ENCODE assay signal across 3 cellular contexts in genomic region chr1:34696230-34696629, GRCh38.
A peak's percentile ranks its signal among the peaks of the same experiment; 100 is the strongest.
TF ChIP-seq lines count a peak whose summit lies in the region.

No MANE protein-coding gene starts in this region.

TF ChIP-seq in SK-N-SH, 30 proteins besides CTCF, POLR2A, EP300 and RAD21:
- no peak for TF ChIP-seq GATA2 (CRISPR knock-in tag; IDR thresholded peaks at IDR 0.05)
- TF ChIP-seq RCOR1 (IDR thresholded peaks at IDR 0.05; ENCODE audit: low read length), result 0 out of 2 replicates have a peak, but pooled peaks have one; percentile 61
- peak; percentile 44; the same call in 1 of the 2 replicates for TF ChIP-seq MXI1 (IDR thresholded peaks at IDR 0.05; ENCODE audit: low read depth, low read length)
- TF ChIP-seq CHD2 (IDR thresholded peaks at IDR 0.05; ENCODE audit: low read length, partially characterized antibody), result peak; percentile 57
TF ChIP-seq in SK-N-SH: peak in this region for 3.

TF ChIP-seq in SK-N-SH treated with all-trans-retinoic acid at 6 μM for 48 hours, 23 proteins besides CTCF, POLR2A, EP300 and RAD21:
- no peak for TF ChIP-seq PPARA (CRISPR knock-in tag; IDR thresholded peaks at IDR 0.05; ENCODE audit: borderline replicate concordance)
- TF ChIP-seq TSHZ2 (CRISPR knock-in tag; IDR thresholded peaks at IDR 0.05), result no peak
- no peak for TF ChIP-seq RARB (CRISPR knock-in tag; IDR thresholded peaks at IDR 0.05)
- no peak for TF ChIP-seq TOX (CRISPR knock-in tag; IDR thresholded peaks at IDR 0.05; ENCODE audit: borderline replicate concordance)
- TF ChIP-seq, protein P1, sequence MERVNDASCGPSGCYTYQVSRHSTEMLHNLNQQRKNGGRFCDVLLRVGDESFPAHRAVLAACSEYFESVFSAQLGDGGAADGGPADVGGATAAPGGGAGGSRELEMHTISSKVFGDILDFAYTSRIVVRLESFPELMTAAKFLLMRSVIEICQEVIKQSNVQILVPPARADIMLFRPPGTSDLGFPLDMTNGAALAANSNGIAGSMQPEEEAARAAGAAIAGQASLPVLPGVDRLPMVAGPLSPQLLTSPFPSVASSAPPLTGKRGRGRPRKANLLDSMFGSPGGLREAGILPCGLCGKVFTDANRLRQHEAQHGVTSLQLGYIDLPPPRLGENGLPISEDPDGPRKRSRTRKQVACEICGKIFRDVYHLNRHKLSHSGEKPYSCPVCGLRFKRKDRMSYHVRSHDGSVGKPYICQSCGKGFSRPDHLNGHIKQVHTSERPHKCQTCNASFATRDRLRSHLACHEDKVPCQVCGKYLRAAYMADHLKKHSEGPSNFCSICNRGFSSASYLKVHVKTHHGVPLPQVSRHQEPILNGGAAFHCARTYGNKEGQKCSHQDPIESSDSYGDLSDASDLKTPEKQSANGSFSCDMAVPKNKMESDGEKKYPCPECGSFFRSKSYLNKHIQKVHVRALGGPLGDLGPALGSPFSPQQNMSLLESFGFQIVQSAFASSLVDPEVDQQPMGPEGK (CRISPR knock-in tag; IDR thresholded peaks at IDR 0.05; ENCODE audit: borderline replicate concordance), result no peak
- no peak for TF ChIP-seq ZNF565 (CRISPR knock-in tag; conservative IDR thresholded peaks at IDR 0.05; ENCODE audit: low read depth)
- no peak for TF ChIP-seq ESRRG (CRISPR knock-in tag; IDR thresholded peaks at IDR 0.05)
- no peak for TF ChIP-seq ZFP30 (CRISPR knock-in tag; IDR thresholded peaks at IDR 0.05)
- TF ChIP-seq, protein P2, sequence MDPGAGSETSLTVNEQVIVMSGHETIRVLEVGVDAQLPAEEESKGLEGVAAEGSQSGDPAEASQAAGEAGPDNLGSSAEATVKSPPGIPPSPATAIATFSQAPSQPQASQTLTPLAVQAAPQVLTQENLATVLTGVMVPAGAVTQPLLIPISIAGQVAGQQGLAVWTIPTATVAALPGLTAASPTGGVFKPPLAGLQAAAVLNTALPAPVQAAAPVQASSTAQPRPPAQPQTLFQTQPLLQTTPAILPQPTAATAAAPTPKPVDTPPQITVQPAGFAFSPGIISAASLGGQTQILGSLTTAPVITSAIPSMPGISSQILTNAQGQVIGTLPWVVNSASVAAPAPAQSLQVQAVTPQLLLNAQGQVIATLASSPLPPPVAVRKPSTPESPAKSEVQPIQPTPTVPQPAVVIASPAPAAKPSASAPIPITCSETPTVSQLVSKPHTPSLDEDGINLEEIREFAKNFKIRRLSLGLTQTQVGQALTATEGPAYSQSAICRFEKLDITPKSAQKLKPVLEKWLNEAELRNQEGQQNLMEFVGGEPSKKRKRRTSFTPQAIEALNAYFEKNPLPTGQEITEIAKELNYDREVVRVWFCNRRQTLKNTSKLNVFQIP (CRISPR knock-in tag; IDR thresholded peaks at IDR 0.05; ENCODE audit: borderline replicate concordance, low read depth), result no peak
- TF ChIP-seq CSDC2 (CRISPR knock-in tag; IDR thresholded peaks at IDR 0.05), result no peak
- TF ChIP-seq TCF4 (CRISPR knock-in tag; IDR thresholded peaks at IDR 0.05; ENCODE audit: borderline replicate concordance), result no peak
- TF ChIP-seq, protein P3, sequence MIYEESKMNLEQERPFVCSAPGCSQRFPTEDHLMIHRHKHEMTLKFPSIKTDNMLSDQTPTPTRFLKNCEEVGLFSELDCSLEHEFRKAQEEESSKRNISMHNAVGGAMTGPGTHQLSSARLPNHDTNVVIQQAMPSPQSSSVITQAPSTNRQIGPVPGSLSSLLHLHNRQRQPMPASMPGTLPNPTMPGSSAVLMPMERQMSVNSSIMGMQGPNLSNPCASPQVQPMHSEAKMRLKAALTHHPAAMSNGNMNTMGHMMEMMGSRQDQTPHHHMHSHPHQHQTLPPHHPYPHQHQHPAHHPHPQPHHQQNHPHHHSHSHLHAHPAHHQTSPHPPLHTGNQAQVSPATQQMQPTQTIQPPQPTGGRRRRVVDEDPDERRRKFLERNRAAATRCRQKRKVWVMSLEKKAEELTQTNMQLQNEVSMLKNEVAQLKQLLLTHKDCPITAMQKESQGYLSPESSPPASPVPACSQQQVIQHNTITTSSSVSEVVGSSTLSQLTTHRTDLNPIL (CRISPR knock-in tag; IDR thresholded peaks at IDR 0.05; ENCODE audit: low read depth), result no peak
- TF ChIP-seq GLIS3 (CRISPR knock-in tag; IDR thresholded peaks at IDR 0.05), result no peak
- no peak for TF ChIP-seq BACH2 (CRISPR knock-in tag; IDR thresholded peaks at IDR 0.05; ENCODE audit: borderline replicate concordance)
- TF ChIP-seq ZC3H10 (CRISPR knock-in tag; IDR thresholded peaks at IDR 0.05), result no peak
- no peak for TF ChIP-seq ISL1 (CRISPR knock-in tag; IDR thresholded peaks at IDR 0.05)
- TF ChIP-seq ZFP3 (CRISPR knock-in tag; IDR thresholded peaks at IDR 0.05), result no peak
TF ChIP-seq in SK-N-SH treated with all-trans-retinoic acid at 6 μM for 48 hours: peak in this region for 0.

TF ChIP-seq in H1, 55 proteins besides CTCF, POLR2A, EP300 and RAD21:
- TF ChIP-seq YY1 (IDR thresholded peaks at IDR 0.05; ENCODE audit: low read depth, low read length), result no peak
- no peak for TF ChIP-seq SP2 (IDR thresholded peaks at IDR 0.05; ENCODE audit: low read length)
- TF ChIP-seq JUND (IDR thresholded peaks at IDR 0.05; ENCODE audit: low read length), result peak; percentile 73
- TF ChIP-seq TAF1 (IDR thresholded peaks at IDR 0.05; ENCODE audit: low read depth, low read length), result no peak
